In the genomic region with DNA sequence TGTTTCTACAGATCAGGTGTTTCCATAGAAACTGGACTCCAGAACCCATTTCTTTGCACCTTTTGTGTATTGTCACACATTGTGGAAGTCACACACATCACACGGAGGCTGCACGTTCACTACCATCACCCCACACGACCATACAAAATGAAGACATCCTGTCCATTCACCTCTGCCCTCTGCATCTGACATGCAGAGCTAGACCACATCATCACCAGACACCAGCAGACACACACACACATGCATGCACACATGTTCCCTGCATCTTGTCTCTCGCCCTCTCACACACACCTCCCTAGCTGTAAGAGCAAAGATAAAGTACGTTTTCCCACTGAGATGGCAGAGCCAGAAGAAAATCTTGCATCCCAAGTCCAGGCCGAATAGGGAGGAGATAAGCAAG, we compare ENCODE assay signal across 11 cellular contexts. TPM values are rescaled to one million over a fixed set of nuclear protein-coding genes. Genes with fewer than 3 reads are reported as not detected.
DNase-seq lines count a peak whose midpoint lies in the region; TF ChIP-seq lines count a peak whose summit lies in the region.
"Had no signal": no experiment of that assay in that cellular context is flagged by ENCODE, and none has a peak within 500 bp of the region (broad histone marks: within the 10 kb centered on the region; RNA-seq: fewer than 3 reads in every experiment).

No MANE protein-coding gene starts in this region.

- no peaks in the 10 kb centered on the region for H3K79me2 ChIP-seq in GM23248 (ENCODE audit: insufficient read depth)

- H3K36me3 Mint-ChIP-seq in CD8-positive, alpha-beta memory T cell = no peaks in the 10 kb centered on the region

- H3K9me2 ChIP-seq in GM23248 (ENCODE audit: insufficient read depth) = no peaks in the 10 kb centered on the region

- H3K9me3 ChIP-seq in GM23248 (ENCODE audit: low read depth) (no peaks in the 10 kb centered on the region), mesodermal cell (ENCODE audit: control insufficient read depth, low read length) (no peaks in the 10 kb centered on the region), subcutaneous abdominal adipose tissue (ENCODE audit: control insufficient read depth in 5 of 5, low read length in 5 of 5) (no peaks in the 10 kb centered on the region), WERI-Rb-1 (ENCODE audit: severe bottlenecking) (no peaks in the 10 kb centered on the region)
- no peaks in the 10 kb centered on the region for H3K9me3 ChIP-seq in CD8-positive, alpha-beta memory T cell (ENCODE audit: low read length)

- H3K4me3 Mint-ChIP-seq in CD8-positive, alpha-beta memory T cell = no peak overlapping the region
- H3K4me3 Mint-ChIP-seq: activated CD4-positive, alpha-beta T cell treated with anti-CD3 and anti-CD28 coated beads, Interleukin-2, amount 10 ng/mL, durations not matched to agents 7 days and 5 days had no signal

- peaks cover 9 to 42% of the 10 kb centered on the region in 2 donors for H3K27me3 Mint-ChIP-seq in CD8-positive, alpha-beta memory T cell

- H3F3A ChIP-seq in GM23248 (ENCODE audit: insufficient read depth) = peaks cover 25% of the 10 kb centered on the region

- no peak overlapping the region for H3K27ac ChIP-seq in GM23248
- peak overlapping the region; percentile 93 for H3K27ac ChIP-seq in cingulate gyrus (ENCODE audit: low read depth, low read length)
- no peak overlapping the region for H3K27ac ChIP-seq in mesodermal cell (ENCODE audit: low read depth, low read length, severe bottlenecking)
- H3K27ac ChIP-seq in subcutaneous abdominal adipose tissue (ENCODE audit: low read depth, low read length) = peak overlapping the region; percentile 69
- H3K27ac ChIP-seq in CD8-positive, alpha-beta memory T cell (ENCODE audit: low read depth, low read length) = no peak overlapping the region
- H3K27ac ChIP-seq in WERI-Rb-1 = no peak overlapping the region
- H3K27ac ChIP-seq: cardiac muscle cell had no signal

- no peak overlapping the region for H3K9ac ChIP-seq in GM23248
- peak overlapping the region in 3 of 5 donors; percentile 35 to 82 (median 66) for H3K9ac ChIP-seq in subcutaneous abdominal adipose tissue (ENCODE audit: low read length in 5 of 5)

- H3K36me3 ChIP-seq in GM23248 (ENCODE audit: low read depth) = no peaks in the 10 kb centered on the region
- no peaks in the 10 kb centered on the region for H3K36me3 ChIP-seq in mesodermal cell (ENCODE audit: control insufficient read depth, insufficient read depth, low read length)
- no peaks in the 10 kb centered on the region for H3K36me3 ChIP-seq in subcutaneous abdominal adipose tissue (ENCODE audit: control insufficient read depth in 5 of 5, insufficient read depth in 5 of 5, low read length in 5 of 5)
- no peaks in the 10 kb centered on the region for H3K36me3 ChIP-seq in CD8-positive, alpha-beta memory T cell (ENCODE audit: insufficient read depth, low read length)
- H3K36me3 ChIP-seq in WERI-Rb-1 = no peaks in the 10 kb centered on the region
- H3K36me3 ChIP-seq: cardiac muscle cell had no signal

- H3K4me1 Mint-ChIP-seq in CD8-positive, alpha-beta memory T cell = peaks cover 5 to 12% (median 11%) of the 10 kb centered on the region in 3 donors

- H3K27me3 ChIP-seq in GM23248 (replicated peaks; ENCODE audit: insufficient read depth) (no peaks in the 10 kb centered on the region), subcutaneous abdominal adipose tissue (ENCODE audit: control insufficient read depth in 5 of 5, insufficient read depth in 4 of 5, low read length in 5 of 5) (peaks cover 0 to 3% (median 0%) of the 10 kb centered on the region in 5 donors), WERI-Rb-1 (ENCODE audit: insufficient read depth, low read depth, severe bottlenecking) (no peaks in the 10 kb centered on the region)
- peaks cover 5% of the 10 kb centered on the region for H3K27me3 ChIP-seq in CD8-positive, alpha-beta memory T cell (ENCODE audit: insufficient read depth, low read length, poor library complexity, severe bottlenecking)
- H3K27me3 ChIP-seq: cardiac muscle cell had no signal

- H3K9me3 Mint-ChIP-seq in CD8-positive, alpha-beta memory T cell = no peaks in the 10 kb centered on the region
- H3K9me3 Mint-ChIP-seq: activated CD4-positive, alpha-beta T cell treated with anti-CD3 and anti-CD28 coated beads, Interleukin-2, amount 10 ng/mL, durations not matched to agents 7 days and 5 days had no signal

- CTCF ChIA-PET in CD8-positive, alpha-beta memory T cell (lab: Charles Lee) = interaction anchor here (1.1 to 3.3 kb wide), 3 partner anchors 12 to 209 kb away, joined by 3 to 20 read pairs (median 3); no protein-coding TSS in a partner anchor

- 23 to 32% methylated on average over 6 of the region's 6 CpGs for WGBS in GM23248 (ENCODE audit: low coverage in 1 of 2, low lambda C conversion rate in 2 of 2, missing lambda C conversion rate in 2 of 2), 2 experiments
- 63 to 81% methylated on average over 3 to 5 of the region's 6 CpGs for WGBS in mesodermal cell (ENCODE audit: insufficient coverage in 2 of 2), 2 experiments

- H3K4me2 ChIP-seq in GM23248 (ENCODE audit: unreplicated experiment) = no peak overlapping the region

- H3K4me1 ChIP-seq in GM23248 (ENCODE audit: insufficient read depth) (peaks cover 35% of the 10 kb centered on the region), mesodermal cell (ENCODE audit: control insufficient read depth, insufficient read depth, low read length, poor library complexity, severe bottlenecking) (peaks cover 50% of the 10 kb centered on the region), subcutaneous abdominal adipose tissue (ENCODE audit: control insufficient read depth in 5 of 5, insufficient read depth in 5 of 5, low read length in 5 of 5) (peaks cover 11 to 59% (median 54%) of the 10 kb centered on the region in 5 donors)
- H3K4me1 ChIP-seq in CD8-positive, alpha-beta memory T cell (ENCODE audit: insufficient read depth, low read length) = no peaks in the 10 kb centered on the region

- peak overlapping the region in 1 of 8 donors; percentile 0 for H3K27ac Mint-ChIP-seq in CD8-positive, alpha-beta memory T cell
- H3K27ac Mint-ChIP-seq: activated CD4-positive, alpha-beta T cell treated with anti-CD3 and anti-CD28 coated beads, Interleukin-2, amount 10 ng/mL, durations not matched to agents 7 days and 5 days had no signal

- 0 out of 2 replicates have a peak overlapping the region, but pooled peaks have one; percentile 16 for H2AFZ ChIP-seq in GM23248

- DNase-seq in GM23248 (no peak), NCI-H2227 treated with DMSO at 0.1 percent for 48 hours (lab: John Stamatoyannopoulos, UW) (no peak), WERI-Rb-1 (no peak)
- DNase-seq in stimulated activated CD4-positive, alpha-beta T cell treated with anti-CD3 and anti-CD28 coated beads, Interleukin-4, amount 100 ng/mL, for 24 hours = no peak
- no peak for DNase-seq in CD8-positive, alpha-beta memory T cell
- DNase-seq: activated CD4-positive, alpha-beta T cell treated with anti-CD3 and anti-CD28 coated beads, Interleukin-2, amount 10 ng/mL, durations not matched to agents 7 days and 5 days; erythroblast had no signal

- in situ Hi-C loops in GM23248 (cut with MboI) = no loop called here

- TF ChIP-seq CTCF in WERI-Rb-1 (IDR thresholded peaks at IDR 0.05; ENCODE audit: low read depth, low read length) = no peak

- POLR2A ChIA-PET in CD8-positive, alpha-beta memory T cell (lab: Charles Lee) = no interaction called here

- H4K20me1 ChIP-seq in GM23248 (ENCODE audit: insufficient read depth) = no peaks in the 10 kb centered on the region

- H3K4me3 ChIP-seq in GM23248 = no peak overlapping the region
- H3K4me3 ChIP-seq in mesodermal cell (ENCODE audit: extremely low read depth, insufficient read depth, low read length, poor library complexity, severe bottlenecking) = peak overlapping the region; percentile 22
- peak overlapping the region; percentile 60 to 88 (median 79) for H3K4me3 ChIP-seq in subcutaneous abdominal adipose tissue (ENCODE audit: low read depth in 1 of 5, low read length in 5 of 5)
- H3K4me3 ChIP-seq in CD8-positive, alpha-beta memory T cell (ENCODE audit: low read length) = no peak overlapping the region
- H3K4me3 ChIP-seq in WERI-Rb-1 (ENCODE audit: low read depth, low read length) = no peak overlapping the region
- H3K4me3 ChIP-seq: cardiac muscle cell had no signal

RNA-seq across cellular contexts. Expression of a gene that starts 0.6 kb away (rescaled TPM):
- under 0.01 and 0.32 TPM in 2 replicates for total RNA-seq in GM23248 (2014; rRNA removed; shearing (Covaris generic))
- 1.6 and 1.7 TPM in 2 replicates for polyA plus RNA-seq in GM23248 (2016; fragmentation: Nextera tagmentation; extraction: Ambion mirVana)
- polyA plus RNA-seq in mesodermal cell (2013, experiment 1 of 2) = 4.9 TPM
- 6.5 TPM for polyA plus RNA-seq in mesodermal cell (2013, experiment 2 of 2)
- not detected for total RNA-seq in CD8-positive, alpha-beta memory T cell
- not detected for polyA plus RNA-seq in CD8-positive, alpha-beta memory T cell
- total RNA-seq: activated CD4-positive, alpha-beta T cell treated with anti-CD3 and anti-CD28 coated beads, Interleukin-2, amount 10 ng/mL, durations not matched to agents 7 days and 5 days; cardiac muscle cell had no signal

RNA-seq across cellular contexts. Expression of a gene that starts 17.7 kb away (rescaled TPM):
- total RNA-seq in GM23248 (2014; rRNA removed; shearing (Covaris generic)) = not detected in 2 replicates
- polyA plus RNA-seq in GM23248 (2016; fragmentation: Nextera tagmentation; extraction: Ambion mirVana) = not detected in 2 replicates
- polyA plus RNA-seq in mesodermal cell (2013, experiment 1 of 2) = 0.22 TPM
- polyA plus RNA-seq in mesodermal cell (2013, experiment 2 of 2) = not detected
- total RNA-seq in CD8-positive, alpha-beta memory T cell = not detected
- polyA plus RNA-seq in CD8-positive, alpha-beta memory T cell = not detected
- total RNA-seq: activated CD4-positive, alpha-beta T cell treated with anti-CD3 and anti-CD28 coated beads, Interleukin-2, amount 10 ng/mL, durations not matched to agents 7 days and 5 days; cardiac muscle cell had no signal
- polyA plus RNA-seq: cardiac muscle cell had no signal

Comparison
In these comparisons a context has a peak if more than half of its experiments do, and no peak if none do; other contexts are left out.
1. H3K27ac ChIP-seq: peak in cingulate gyrus (single experiment) and subcutaneous abdominal adipose tissue (single experiment); none in GM23248 (single experiment), mesodermal cell (single experiment), CD8-positive, alpha-beta memory T cell (single experiment) and WERI-Rb-1 (single experiment).
2. H3K4me3 ChIP-seq: peak in mesodermal cell (single experiment) and subcutaneous abdominal adipose tissue (5 of 5); none in GM23248 (single experiment), CD8-positive, alpha-beta memory T cell (single experiment) and WERI-Rb-1 (single experiment).